In the genomic region with DNA sequence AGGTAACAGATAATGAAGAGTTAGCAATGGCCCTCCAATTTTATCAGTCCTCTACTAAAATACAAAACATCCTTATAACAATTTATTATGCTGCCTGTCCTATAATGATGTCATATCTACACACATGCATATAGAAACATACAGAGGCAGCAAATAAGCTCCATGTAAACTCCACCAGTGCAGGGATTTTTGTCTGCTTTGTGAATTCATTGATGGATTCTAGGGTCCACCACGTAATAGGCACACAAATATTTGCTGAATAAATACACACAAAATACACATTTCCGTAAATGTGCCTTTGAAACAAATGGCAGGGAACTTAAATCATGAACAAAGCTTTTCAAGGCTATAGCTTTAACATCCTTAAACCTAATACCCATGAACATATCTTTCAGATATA, we compare ENCODE assay signal across 26 cellular contexts.
"Had no signal": no experiment of that assay in that cellular context is flagged by ENCODE, and none has a peak within 500 bp of the region (broad histone marks: within the 10 kb centered on the region; RNA-seq: fewer than 3 reads in every experiment).

No MANE protein-coding gene starts in this region.

- H3K4me3 Mint-ChIP-seq: immature natural killer cell; naive thymus-derived CD8-positive, alpha-beta T cell; stimulated activated memory B cell treated with anti-CD40 and anti-IgM and Interleukin-4, amounts not matched to agents 10 μg/mL and 1 μg/mL and 100 μg/mL, for 72 hours; stimulated activated naive CD8-positive, alpha-beta T cell treated with anti-CD3 and anti-CD28 coated beads, Interleukin-15, amount 100 ng/mL, for 72 hours had no signal

- H3K36me3 Mint-ChIP-seq: immature natural killer cell had no signal

- H3K27ac Mint-ChIP-seq: stimulated activated memory B cell treated with anti-CD40 and anti-IgM and Interleukin-4, amounts not matched to agents 10 μg/mL and 1 μg/mL and 100 μg/mL, for 72 hours; stimulated activated naive CD8-positive, alpha-beta T cell treated with anti-CD3 and anti-CD28 coated beads, Interleukin-15, amount 100 ng/mL, for 72 hours had no signal

- H3K27me3 Mint-ChIP-seq: naive thymus-derived CD8-positive, alpha-beta T cell; stimulated activated memory B cell treated with anti-CD40 and anti-IgM and Interleukin-4, amounts not matched to agents 10 μg/mL and 1 μg/mL and 100 μg/mL, for 72 hours; stimulated activated naive CD8-positive, alpha-beta T cell treated with anti-CD3 and anti-CD28 coated beads, Interleukin-15, amount 100 ng/mL, for 72 hours had no signal

- H3K9me3 Mint-ChIP-seq: immature natural killer cell; naive thymus-derived CD8-positive, alpha-beta T cell; stimulated activated memory B cell treated with anti-CD40 and anti-IgM and Interleukin-4, amounts not matched to agents 10 μg/mL and 1 μg/mL and 100 μg/mL, for 72 hours; stimulated activated naive CD8-positive, alpha-beta T cell treated with anti-CD3 and anti-CD28 coated beads, Interleukin-15, amount 100 ng/mL, for 72 hours had no signal

- H3K27me3 ChIP-seq: left lung, right atrium auricular region, right lobe of liver, testis, thyroid gland, transverse colon, upper lobe of left lung, vagina had no signal

- H3K27ac ChIP-seq: left lung, lower lobe of right lung, parathyroid adenoma, right atrium auricular region, right lobe of liver, testis, transverse colon, vagina had no signal

- H3K4me3 ChIP-seq: left lung, lower lobe of right lung, right atrium auricular region, right lobe of liver, smooth muscle cell, testis, thyroid gland, transverse colon, upper lobe of left lung, vagina had no signal

- H3K9me3 ChIP-seq: left lung, lower lobe of right lung, right atrium auricular region, right lobe of liver, testis, thyroid gland, transverse colon, upper lobe of left lung, vagina had no signal

- H3K36me3 ChIP-seq: left lung, lower lobe of right lung, right atrium auricular region, right lobe of liver, thyroid gland, transverse colon, upper lobe of left lung, vagina had no signal

- ATAC-seq: left colon; left lung; lower lobe of right lung; naive thymus-derived CD8-positive, alpha-beta T cell; stimulated activated memory B cell treated with anti-CD40 and anti-IgM and Interleukin-4, amounts not matched to agents 10 μg/mL and 1 μg/mL and 100 μg/mL, for 72 hours; stimulated activated naive CD8-positive, alpha-beta T cell treated with anti-CD3 and anti-CD28 coated beads, Interleukin-15, amount 100 ng/mL, for 72 hours had no signal

- DNase-seq: hypothalamus; immature natural killer cell; kidney; left colon; left lung; lower lobe of right lung; mammary epithelial cell; mesenchymal stem cell; naive thymus-derived CD8-positive, alpha-beta T cell; nucleus accumbens; right lobe of liver; stimulated activated CD4-positive, alpha-beta T cell treated with anti-CD3 and anti-CD28 coated beads, Interleukin-1b, Interleukin-23, amount 100 ng/mL, for 48 hours; stimulated activated CD4-positive, alpha-beta T cell treated with anti-CD3 and anti-CD28 coated beads, Interleukin-2, amount 100 ng/mL, for 48 hours; stimulated activated CD4-positive, alpha-beta T cell treated with anti-CD3 and anti-CD28 coated beads, Interleukin-4, amount 100 ng/mL, for 4 hours; stimulated activated CD8-positive, alpha-beta memory T cell treated with anti-CD3 and anti-CD28 coated beads, Interleukin-4, amount 100 ng/mL, for 48 hours; stimulated activated naive CD4-positive, alpha-beta T cell treated with Interleukin-2 at 50 U/mL for 16 hours; stimulated activated naive CD8-positive, alpha-beta T cell treated with anti-CD3 and anti-CD28 coated beads, Interleukin-15, amount 100 ng/mL, for 72 hours; testis; thyroid gland; transverse colon; upper lobe of left lung had no signal
